Comparison of ENCODE assay signal across 1 cellular context in the genomic region with DNA sequence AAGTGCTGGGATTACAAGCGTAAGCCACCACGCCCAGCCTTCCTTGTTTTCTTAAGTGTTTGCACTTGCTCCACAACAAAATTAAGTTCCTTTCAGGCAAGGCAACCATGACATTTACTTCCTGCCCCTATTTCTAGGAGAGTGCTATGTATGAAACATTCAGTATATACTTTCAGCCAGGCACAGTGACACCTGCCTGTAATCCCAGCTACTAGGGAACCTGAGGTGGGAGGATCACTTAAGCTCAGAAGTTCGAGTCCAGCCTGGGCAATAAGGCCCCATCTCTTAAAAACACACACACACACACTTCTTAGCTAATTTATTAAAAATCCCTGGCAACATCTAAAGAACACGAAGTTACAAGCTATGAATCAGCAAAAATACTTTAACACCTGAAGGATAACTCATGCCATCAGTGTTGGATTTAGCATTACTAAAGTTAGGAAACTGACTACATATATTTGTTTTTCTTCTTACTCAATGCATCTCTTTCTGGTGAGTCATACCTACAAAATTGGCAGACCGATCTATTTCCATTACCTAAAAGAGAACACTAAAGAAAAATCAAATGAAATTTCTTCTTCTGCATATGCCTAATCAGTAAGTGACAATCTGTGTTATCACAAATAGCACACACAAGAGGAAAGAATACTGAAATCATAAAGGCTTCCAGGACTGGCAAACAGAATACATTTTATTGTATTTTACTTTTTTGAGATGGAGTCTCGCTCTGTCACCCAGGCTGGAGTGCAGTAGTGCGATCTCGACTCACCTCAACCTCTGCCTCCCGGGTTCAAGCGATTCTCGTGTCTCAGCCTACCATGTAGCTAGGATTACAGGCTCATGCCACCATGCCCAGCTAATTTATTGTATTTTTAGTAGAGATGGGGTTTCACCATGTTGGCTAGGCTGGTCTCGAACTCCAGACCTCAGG.
TF ChIP-seq lines count a peak whose summit lies in the region.

No MANE protein-coding gene starts in this region.

TF ChIP-seq in A549, 52 proteins besides CTCF, POLR2A, EP300 and RAD21 (continued from another document):
- TF ChIP-seq RCOR1 (IDR thresholded peaks at IDR 0.05; ENCODE audit: low read depth, low read length) (no peak), POLR2AphosphoS2 (conservative IDR thresholded peaks at IDR 0.05; ENCODE audit: low read length) (no peak), CBX2 (IDR thresholded peaks at IDR 0.05; ENCODE audit: borderline replicate concordance, low read depth) (no peak), MYC (IDR thresholded peaks at IDR 0.05; ENCODE audit: borderline replicate concordance, low read length) (no peak), HOXB5 (CRISPR knock-in tag; IDR thresholded peaks at IDR 0.05) (no peak), PBX3 (IDR thresholded peaks at IDR 0.05) (no peak), HDAC2 (IDR thresholded peaks at IDR 0.05) (no peak), CHD2 (IDR thresholded peaks at IDR 0.05; ENCODE audit: low read length, partially characterized antibody) (no peak), MAFK (IDR thresholded peaks at IDR 0.05; ENCODE audit: partially characterized antibody) (peak; percentile 94), BCL3 (IDR thresholded peaks at IDR 0.05) (0 out of 3 replicates have a peak, but pooled peaks have one; percentile 35), TP53 (CRISPR knock-in tag; IDR thresholded peaks at IDR 0.05) (no peak), JUN (IDR thresholded peaks at IDR 0.05) (peak; percentile 56 to 66; a peak in 3 of 5 replicates), BHLHE40 (IDR thresholded peaks at IDR 0.05; ENCODE audit: low read depth, low read length) (no peak), FOSL2 (IDR thresholded peaks at IDR 0.05) (peak; percentile 92), FOSL2 (CRISPR knock-in tag; IDR thresholded peaks at IDR 0.05) (peak; percentile 98), SREBF2 (IDR thresholded peaks at IDR 0.05) (no peak), KDM1A (IDR thresholded peaks at IDR 0.05; ENCODE audit: low read depth) (no peak), TFCP2L1 (CRISPR knock-in tag; IDR thresholded peaks at IDR 0.05) (no peak)
- TF ChIP-seq, protein P1, sequence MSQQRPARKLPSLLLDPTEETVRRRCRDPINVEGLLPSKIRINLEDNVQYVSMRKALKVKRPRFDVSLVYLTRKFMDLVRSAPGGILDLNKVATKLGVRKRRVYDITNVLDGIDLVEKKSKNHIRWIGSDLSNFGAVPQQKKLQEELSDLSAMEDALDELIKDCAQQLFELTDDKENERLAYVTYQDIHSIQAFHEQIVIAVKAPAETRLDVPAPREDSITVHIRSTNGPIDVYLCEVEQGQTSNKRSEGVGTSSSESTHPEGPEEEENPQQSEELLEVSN (IDR thresholded peaks at IDR 0.05; ENCODE audit: borderline replicate concordance, low read depth), result no peak
- TF ChIP-seq, protein P2, sequence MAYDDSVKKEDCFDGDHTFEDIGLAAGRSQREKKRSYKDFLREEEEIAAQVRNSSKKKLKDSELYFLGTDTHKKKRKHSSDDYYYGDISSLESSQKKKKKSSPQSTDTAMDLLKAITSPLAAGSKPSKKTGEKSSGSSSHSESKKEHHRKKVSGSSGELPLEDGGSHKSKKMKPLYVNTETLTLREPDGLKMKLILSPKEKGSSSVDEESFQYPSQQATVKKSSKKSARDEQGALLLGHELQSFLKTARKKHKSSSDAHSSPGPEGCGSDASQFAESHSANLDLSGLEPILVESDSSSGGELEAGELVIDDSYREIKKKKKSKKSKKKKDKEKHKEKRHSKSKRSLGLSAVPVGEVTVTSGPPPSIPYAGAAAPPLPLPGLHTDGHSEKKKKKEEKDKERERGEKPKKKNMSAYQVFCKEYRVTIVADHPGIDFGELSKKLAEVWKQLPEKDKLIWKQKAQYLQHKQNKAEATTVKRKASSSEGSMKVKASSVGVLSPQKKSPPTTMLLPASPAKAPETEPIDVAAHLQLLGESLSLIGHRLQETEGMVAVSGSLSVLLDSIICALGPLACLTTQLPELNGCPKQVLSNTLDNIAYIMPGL (CRISPR knock-in tag; IDR thresholded peaks at IDR 0.05; ENCODE audit: borderline replicate concordance), result no peak
- TF ChIP-seq, protein P3, sequence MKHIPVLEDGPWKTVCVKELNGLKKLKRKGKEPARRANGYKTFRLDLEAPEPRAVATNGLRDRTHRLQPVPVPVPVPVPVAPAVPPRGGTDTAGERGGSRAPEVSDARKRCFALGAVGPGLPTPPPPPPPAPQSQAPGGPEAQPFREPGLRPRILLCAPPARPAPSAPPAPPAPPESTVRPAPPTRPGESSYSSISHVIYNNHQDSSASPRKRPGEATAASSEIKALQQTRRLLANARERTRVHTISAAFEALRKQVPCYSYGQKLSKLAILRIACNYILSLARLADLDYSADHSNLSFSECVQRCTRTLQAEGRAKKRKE (CRISPR knock-in tag; IDR thresholded peaks at IDR 0.05; ENCODE audit: low read depth), result no peak
- TF ChIP-seq, protein P4, sequence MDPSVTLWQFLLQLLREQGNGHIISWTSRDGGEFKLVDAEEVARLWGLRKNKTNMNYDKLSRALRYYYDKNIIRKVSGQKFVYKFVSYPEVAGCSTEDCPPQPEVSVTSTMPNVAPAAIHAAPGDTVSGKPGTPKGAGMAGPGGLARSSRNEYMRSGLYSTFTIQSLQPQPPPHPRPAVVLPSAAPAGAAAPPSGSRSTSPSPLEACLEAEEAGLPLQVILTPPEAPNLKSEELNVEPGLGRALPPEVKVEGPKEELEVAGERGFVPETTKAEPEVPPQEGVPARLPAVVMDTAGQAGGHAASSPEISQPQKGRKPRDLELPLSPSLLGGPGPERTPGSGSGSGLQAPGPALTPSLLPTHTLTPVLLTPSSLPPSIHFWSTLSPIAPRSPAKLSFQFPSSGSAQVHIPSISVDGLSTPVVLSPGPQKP (IDR thresholded peaks at IDR 0.05; ENCODE audit: low read depth, low read length), result no peak
